ENCODE assay signal across 1 cellular context in genomic region chr17:27585792-27586191, GRCh38.
TF ChIP-seq lines count a peak whose summit lies in the region.

No MANE protein-coding gene starts in this region.

TF ChIP-seq in SK-N-SH treated with all-trans-retinoic acid at 6 μM for 48 hours, 23 proteins besides CTCF, POLR2A, EP300 and RAD21:
- TF ChIP-seq POU6F1 (CRISPR knock-in tag; IDR thresholded peaks at IDR 0.05; ENCODE audit: borderline replicate concordance, low read depth) = no peak
- TF ChIP-seq ZNF70 (CRISPR knock-in tag; IDR thresholded peaks at IDR 0.05) = no peak
- no peak for TF ChIP-seq ZC3H10 (CRISPR knock-in tag; IDR thresholded peaks at IDR 0.05)
- TF ChIP-seq OSR1 (CRISPR knock-in tag; IDR thresholded peaks at IDR 0.05) = no peak
- no peak for TF ChIP-seq BACH2 (CRISPR knock-in tag; IDR thresholded peaks at IDR 0.05; ENCODE audit: borderline replicate concordance)
- no peak for TF ChIP-seq ZNF8 (CRISPR knock-in tag; IDR thresholded peaks at IDR 0.05)
- no peak for TF ChIP-seq CSRNP3 (CRISPR knock-in tag; IDR thresholded peaks at IDR 0.05)
- no peak for TF ChIP-seq ESRRG (CRISPR knock-in tag; IDR thresholded peaks at IDR 0.05)
- TF ChIP-seq TOX (CRISPR knock-in tag; IDR thresholded peaks at IDR 0.05; ENCODE audit: borderline replicate concordance) = no peak
- no peak for TF ChIP-seq CSDC2 (CRISPR knock-in tag; IDR thresholded peaks at IDR 0.05)
- no peak for TF ChIP-seq ISL1 (CRISPR knock-in tag; IDR thresholded peaks at IDR 0.05)
- no peak for TF ChIP-seq RARB (CRISPR knock-in tag; IDR thresholded peaks at IDR 0.05)
- TF ChIP-seq ZFP3 (CRISPR knock-in tag; IDR thresholded peaks at IDR 0.05) = no peak
- no peak for TF ChIP-seq CREB5 (CRISPR knock-in tag; IDR thresholded peaks at IDR 0.05; ENCODE audit: low read depth)
- no peak for TF ChIP-seq ZNF565 (CRISPR knock-in tag; conservative IDR thresholded peaks at IDR 0.05; ENCODE audit: low read depth)
- TF ChIP-seq ARNTL (CRISPR knock-in tag; IDR thresholded peaks at IDR 0.05; ENCODE audit: borderline replicate concordance, low read depth) = no peak
- no peak for TF ChIP-seq ZFP30 (CRISPR knock-in tag; IDR thresholded peaks at IDR 0.05)
